Comparison of ENCODE assay signal across 8 cellular contexts in the genomic region with DNA sequence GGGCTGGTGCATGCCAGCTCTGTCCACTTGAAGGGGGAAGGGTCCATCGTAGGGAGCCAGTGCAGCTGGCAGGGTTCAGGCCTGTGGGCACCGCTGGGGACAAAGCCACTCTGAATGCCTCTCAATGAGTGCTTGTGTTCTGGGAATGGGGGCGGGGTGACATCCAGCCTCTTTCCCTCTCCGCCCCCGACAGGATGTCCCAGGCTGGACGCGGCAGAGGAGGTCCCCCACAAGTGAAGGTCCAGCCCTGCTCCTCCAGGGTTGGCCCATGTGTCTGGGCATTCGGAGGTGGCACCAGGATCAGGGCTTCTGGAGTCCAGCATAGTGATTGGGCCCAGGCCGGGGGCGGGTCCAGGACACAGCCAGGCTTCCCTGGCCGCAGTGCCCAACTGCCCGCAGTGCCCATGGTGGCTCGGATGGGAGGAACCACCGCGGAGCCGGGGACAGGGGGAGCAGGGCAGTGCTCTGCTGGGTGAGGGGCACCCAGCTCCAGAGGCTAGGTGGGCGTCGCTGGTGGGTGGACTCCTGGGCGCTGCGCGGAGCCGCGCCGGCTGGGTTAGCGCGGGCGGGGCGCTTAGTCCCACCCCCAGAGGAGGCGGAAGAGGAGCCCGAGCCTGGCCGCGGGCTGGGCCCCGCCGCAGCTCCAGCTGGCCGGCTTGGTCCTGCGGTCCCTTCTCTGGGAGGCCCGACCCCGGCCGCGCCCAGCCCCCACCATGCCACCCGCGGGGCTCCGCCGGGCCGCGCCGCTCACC. TPM values are rescaled to one million over a fixed set of nuclear protein-coding genes. Genes with fewer than 3 reads are reported as not detected.
DNase-seq lines count a peak whose midpoint lies in the region; ATAC-seq and TF ChIP-seq lines count a peak whose summit lies in the region.

A gene with protein sequence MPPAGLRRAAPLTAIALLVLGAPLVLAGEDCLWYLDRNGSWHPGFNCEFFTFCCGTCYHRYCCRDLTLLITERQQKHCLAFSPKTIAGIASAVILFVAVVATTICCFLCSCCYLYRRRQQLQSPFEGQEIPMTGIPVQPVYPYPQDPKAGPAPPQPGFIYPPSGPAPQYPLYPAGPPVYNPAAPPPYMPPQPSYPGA (plus strand): TSS at position 617 of the 752 bp plus-strand sequence. CDS start 97 bp downstream, at position 714.

- peak within 1 kb of the TSS; percentile 54 for H3K4me2 ChIP-seq in BLaER1

- intact Hi-C loops in activated CD4-positive, alpha-beta memory T cell treated with anti-CD3 and anti-CD28 coated beads for 36 hours (cut with micrococcal nuclease) = no loop called here
- intact Hi-C loops in esophagus squamous epithelium (cut with DNase I) = no loop called here

- ATAC-seq in thoracic aorta (ENCODE audit: insufficient number of reproducible peaks, low FRiP score, low read depth) (peak; percentile 52), HG02885 (IDR thresholded peaks at IDR 0.05; ENCODE audit: poor library complexity, unreplicated experiment) (no peak), GM19328 (IDR thresholded peaks at IDR 0.05; ENCODE audit: unreplicated experiment) (no peak)

- peak in 2 of 4 donors; percentile 48 to 51 for TF ChIP-seq POLR2A in esophagus squamous epithelium (IDR thresholded peaks at IDR 0.05)

- peaks cover 6% of the 10 kb centered on the region; the same call in 1 of the 2 replicates for H4K20me1 ChIP-seq in BLaER1

- H3K27me3 ChIP-seq in BLaER1 (peaks cover 47% of the 10 kb centered on the region), esophagus squamous epithelium (peaks cover 0 to 33% (median 0%) of the 10 kb centered on the region in 4 donors), thoracic aorta (replicated peaks; ENCODE audit: insufficient read depth) (no peaks in the 10 kb centered on the region)

- no peak within 1 kb of the TSS for H3K9ac ChIP-seq in BLaER1

- H3K4me1 Mint-ChIP-seq in activated CD4-positive, alpha-beta memory T cell treated with anti-CD3 and anti-CD28 coated beads for 36 hours (ENCODE audit: low read depth) = peaks cover 4% of the 10 kb centered on the region

- TF ChIP-seq CTCF in HFF-Myc (IDR thresholded peaks at IDR 0.05; ENCODE audit: low read depth, low read length, missing control alignments) = no peak
- peak in 1 of 6 experiments; percentile 4 for TF ChIP-seq CTCF in esophagus squamous epithelium (IDR thresholded peaks at IDR 0.05)
- TF ChIP-seq CTCF in thoracic aorta (IDR thresholded peaks at IDR 0.05) = no peak

- no peaks in the 10 kb centered on the region for H3K9me3 ChIP-seq in BLaER1
- no peaks in the 10 kb centered on the region for H3K9me3 ChIP-seq in esophagus squamous epithelium
- no peaks in the 10 kb centered on the region for H3K9me3 ChIP-seq in thoracic aorta

- peaks cover 41% of the 10 kb centered on the region for H3K27me3 Mint-ChIP-seq in activated CD4-positive, alpha-beta memory T cell treated with anti-CD3 and anti-CD28 coated beads for 36 hours

- H3K4me3 ChIP-seq in BLaER1 (peak within 1 kb of the TSS; percentile 38), HFF-Myc (replicated peaks; ENCODE audit: low read depth, low read length) (peak within 1 kb of the TSS; percentile 54), esophagus squamous epithelium (peak within 1 kb of the TSS; percentile 50 to 86 (median 64)), thoracic aorta (peak within 1 kb of the TSS; percentile 87)

- H3K36me3 ChIP-seq in BLaER1 (no peaks in the 10 kb centered on the region), esophagus squamous epithelium (no peaks in the 10 kb centered on the region), thoracic aorta (no peaks in the 10 kb centered on the region)

- no peaks in the 10 kb centered on the region for H3K36me3 Mint-ChIP-seq in activated CD4-positive, alpha-beta memory T cell treated with anti-CD3 and anti-CD28 coated beads for 36 hours

- POLR2A ChIA-PET in activated CD4-positive, alpha-beta memory T cell treated with anti-CD3 and anti-CD28 coated beads for 36 hours (lab: Charles Lee) = no interaction called here

- peak within 1 kb of the TSS; percentile 16 for H3K4me3 Mint-ChIP-seq in activated CD4-positive, alpha-beta memory T cell treated with anti-CD3 and anti-CD28 coated beads for 36 hours

- CTCF ChIA-PET in activated CD4-positive, alpha-beta memory T cell treated with anti-CD3 and anti-CD28 coated beads for 36 hours (lab: Charles Lee) = interaction anchor here (0.8 to 1.1 kb wide), 3 partner anchors 11 to 305 kb away, joined by 3 to 4 read pairs (median 3); a partner anchor contains a TSS

- H3K27ac Mint-ChIP-seq in activated CD4-positive, alpha-beta memory T cell treated with anti-CD3 and anti-CD28 coated beads for 36 hours = no peak within 1 kb of the TSS

- peaks cover 19% of the 10 kb centered on the region for H3K4me1 ChIP-seq in BLaER1
- H3K4me1 ChIP-seq in esophagus squamous epithelium = peaks cover 19 to 63% (median 30%) of the 10 kb centered on the region in 3 donors
- peaks cover 34 to 75% of the 10 kb centered on the region in 2 donors for H3K4me1 ChIP-seq in thoracic aorta (ENCODE audit: control insufficient read depth in 1 of 2, low read depth in 2 of 2)

- DNase-seq in HFF-Myc (ENCODE audit: extremely low read depth, low read depth) (no peak), esophagus squamous epithelium (lab: John Stamatoyannopoulos, UW) (no peak), middle frontal gyrus (ENCODE audit: extremely low spot score, low spot score) (peak; percentile 81), thoracic aorta (ENCODE audit: low spot score) (peak; percentile 76)
- peak; percentile 23 for DNase-seq in activated CD4-positive, alpha-beta memory T cell treated with anti-CD3 and anti-CD28 coated beads for 36 hours

- WGBS in esophagus squamous epithelium, 2 donors = 42% methylated on average over 2 of the region's 47 CpGs; no CpG with 5 or more reads in 1 of the 2 donors

- H3K27ac ChIP-seq in BLaER1 (no peak within 1 kb of the TSS), esophagus squamous epithelium (peak within 1 kb of the TSS; percentile 58 to 86 (median 74)), thoracic aorta (peak within 1 kb of the TSS; percentile 85 to 87)

- no peaks in the 10 kb centered on the region for H3K9me3 Mint-ChIP-seq in activated CD4-positive, alpha-beta memory T cell treated with anti-CD3 and anti-CD28 coated beads for 36 hours

RNA-seq across cellular contexts. Expression of the gene that starts here (rescaled TPM):
- under 1 TPM; 0.27 to 0.59 TPM for total RNA-seq in activated CD4-positive, alpha-beta memory T cell treated with anti-CD3 and anti-CD28 coated beads for 36 hours
- total RNA-seq in esophagus squamous epithelium (10 to 100 TPM in 1 of 4 donors, 1 to 10 TPM in 3; 3.3 to 12.3 (median 5.6) TPM), thoracic aorta (100 to 1,000 TPM in 1 of 2 donors, 10 to 100 TPM in 1; 38.9 to 115 TPM)

Comparison
In these comparisons a context has a peak if more than half of its experiments do, and no peak if none do; other contexts are left out.
1. Peak in DNase-seq in activated CD4-positive, alpha-beta memory T cell treated with anti-CD3 and anti-CD28 coated beads for 36 hours; RNA of the gene not detected or under 1 TPM.
2. DNase-seq: peak in middle frontal gyrus (single experiment) and thoracic aorta (single experiment); none in HFF-Myc (single experiment) and esophagus squamous epithelium (single experiment).
3. Peak in every context shown above with its lines, with median percentiles within 50 percentile points of each other: H3K4me3 ChIP-seq.